In genomic region chr10:97425964-97426775, GRCh38 we compare ENCODE assay signal across 8 cellular contexts. TPM values are rescaled to one million over a fixed set of nuclear protein-coding genes. Genes with fewer than 3 reads are reported as not detected.
DNase-seq lines count a peak whose midpoint lies in the region; ATAC-seq and TF ChIP-seq lines count a peak whose summit lies in the region.

Gene PGAM1 (plus strand): TSS chr10:97426191. CDS start chr10:97426308, 117 bp downstream.

- no peaks in the 10 kb centered on the region for H3K9me3 ChIP-seq in CD4-positive, CD25-positive, alpha-beta regulatory T cell (ENCODE audit: control insufficient read depth in 2 of 2, low read length in 2 of 2)

- TF ChIP-seq CTCF in lower leg skin (IDR thresholded peaks at IDR 0.05): no peak

- peaks cover 5% of the 10 kb centered on the region for H3K27me3 Mint-ChIP-seq in CD4-positive, CD25-positive, alpha-beta regulatory T cell

- 0% methylated on average over 14 to 40 of the region's 90 CpGs for WGBS in lower leg skin, 2 donors

- peaks cover 16% of the 10 kb centered on the region for H3K36me3 ChIP-seq in CD4-positive, CD25-positive, alpha-beta regulatory T cell (ENCODE audit: control insufficient read depth, insufficient read depth, low read length)

- peak; percentile 78 to 79 for ATAC-seq in CD4-positive, CD25-positive, alpha-beta regulatory T cell (ENCODE audit: low read depth in 2 of 2)
- ATAC-seq in GM19397 (IDR thresholded peaks at IDR 0.05; ENCODE audit: unreplicated experiment): peak; percentile 90
- peak; percentile 85 for ATAC-seq in HG03571 (IDR thresholded peaks at IDR 0.05; ENCODE audit: unreplicated experiment)

- peaks cover 10% of the 10 kb centered on the region for H3K36me3 Mint-ChIP-seq in CD4-positive, CD25-positive, alpha-beta regulatory T cell

- TF ChIP-seq POLR2A in lower leg skin (IDR thresholded peaks at IDR 0.05): no peak

- no peaks in the 10 kb centered on the region for H3K9me3 Mint-ChIP-seq in CD4-positive, CD25-positive, alpha-beta regulatory T cell

- H3K4me3 Mint-ChIP-seq in CD4-positive, CD25-positive, alpha-beta regulatory T cell: peak within 1 kb of the TSS; percentile 93 to 95 (median 94)

- peak within 1 kb of the TSS; percentile 92 for H3K4me3 ChIP-seq in CD4-positive, CD25-positive, alpha-beta regulatory T cell (ENCODE audit: low read depth, low read length)
- peak within 1 kb of the TSS; percentile 71 for H3K4me3 ChIP-seq in lower leg skin (ENCODE audit: low read depth, poor library complexity, severe bottlenecking)

- peak within 1 kb of the TSS; percentile 90 for H3K27ac ChIP-seq in CD4-positive, CD25-positive, alpha-beta regulatory T cell (ENCODE audit: insufficient read depth, low read length, poor library complexity, severe bottlenecking)

- peak; percentile 92 to 98 (median 97) for DNase-seq in CD4-positive, CD25-positive, alpha-beta regulatory T cell
- DNase-seq in NCI-H774 (lab: John Stamatoyannopoulos, UW): peak; percentile 84
- DNase-seq in activated CD4-positive, alpha-beta T cell treated with anti-CD3 and anti-CD28 coated beads, Interleukin-2, amount 50 U/mL, for 48 hours: peak; percentile 92 to 93
- peak; percentile 93 to 96 for DNase-seq in dermis microvascular lymphatic vessel endothelial cell (ENCODE audit: low read depth in 2 of 2)
- peak; percentile 94 to 99 for DNase-seq in lower leg skin (ENCODE audit: low spot score in 2 of 2)
- DNase-seq in stimulated activated CD4-positive, alpha-beta T cell treated with anti-CD3 and anti-CD28 coated beads, Interleukin-4, amount 100 ng/mL, for 48 hours (ENCODE audit: low read depth in 2 of 2): peak; percentile 91

- peaks cover 37% of the 10 kb centered on the region for H3K4me1 ChIP-seq in CD4-positive, CD25-positive, alpha-beta regulatory T cell (ENCODE audit: control insufficient read depth, insufficient read depth, low read length, poor library complexity, severe bottlenecking)

- H3K4me1 Mint-ChIP-seq in CD4-positive, CD25-positive, alpha-beta regulatory T cell: peaks cover 6 to 62% (median 26%) of the 10 kb centered on the region in 4 donors

- no peaks in the 10 kb centered on the region for H3K27me3 ChIP-seq in CD4-positive, CD25-positive, alpha-beta regulatory T cell (ENCODE audit: control insufficient read depth, insufficient read depth, low read length)

- intact Hi-C loops in lower leg skin (cut with DNase I; ENCODE audit: low total_unique reads): no loop called here

- peak within 1 kb of the TSS; percentile 82 to 97 (median 93) for H3K27ac Mint-ChIP-seq in CD4-positive, CD25-positive, alpha-beta regulatory T cell

RNA-seq across cellular contexts. Expression of gene PGAM1, which starts in this region (rescaled TPM):
- 98.8 TPM for total RNA-seq in CD4-positive, CD25-positive, alpha-beta regulatory T cell
- polyA plus RNA-seq in CD4-positive, CD25-positive, alpha-beta regulatory T cell: 100 to 1,000 TPM; 253 to 375 (median 298) TPM
- total RNA-seq in dermis microvascular lymphatic vessel endothelial cell: 241 and 263 TPM in 2 replicates
- 100 to 1,000 TPM; 151 to 289 (median 240) TPM for total RNA-seq in lower leg skin

Comparison
In these comparisons a context has a peak if more than half of its experiments do, and no peak if none do; other contexts are left out.
1. Peak in every context shown above with its lines: DNase-seq, ATAC-seq, H3K4me3 ChIP-seq and H3K27ac ChIP-seq.